In the genomic region with DNA sequence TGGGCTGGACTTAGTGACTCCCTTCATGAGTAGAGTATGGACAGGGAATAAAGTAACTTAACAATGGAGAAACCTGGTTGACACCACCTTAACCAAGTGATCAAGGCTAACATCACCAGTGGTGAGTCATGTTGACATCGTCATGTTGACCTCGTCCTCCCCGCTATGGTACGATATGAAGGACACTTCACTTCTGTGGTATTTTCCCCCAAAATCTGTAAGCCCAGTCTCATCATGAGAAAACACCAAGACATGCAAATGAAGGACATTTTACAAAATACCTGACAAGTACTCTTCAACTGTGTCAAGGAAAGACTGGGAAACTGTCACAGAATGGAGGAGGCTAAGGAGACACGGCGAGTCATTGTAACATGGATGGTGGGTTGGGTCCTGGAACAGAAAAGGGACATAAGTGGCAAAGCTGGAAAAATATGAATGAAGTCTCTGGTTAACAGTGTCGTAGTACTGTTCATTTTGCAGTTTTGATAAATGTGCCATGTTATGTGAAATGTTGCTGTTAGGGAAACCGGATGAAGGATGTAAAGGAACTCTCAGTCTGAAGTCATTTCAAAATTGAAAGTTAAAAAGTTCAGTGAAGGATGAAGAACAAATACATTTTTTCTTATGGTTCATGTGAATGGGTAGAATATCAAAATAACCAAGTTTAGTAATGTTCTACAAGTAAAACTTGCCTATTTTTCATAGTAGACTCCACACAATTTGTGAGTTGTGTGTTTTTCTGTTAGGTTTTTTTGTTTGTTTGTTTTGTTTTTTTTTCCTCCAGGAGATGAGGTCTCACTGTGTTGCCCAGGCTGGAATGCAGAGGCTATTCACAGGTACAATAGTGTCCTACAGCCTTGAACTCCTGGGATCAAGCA, we compare ENCODE assay signal across 8 cellular contexts.
DNase-seq lines count a peak whose midpoint lies in the region; ATAC-seq, FAIRE-seq and TF ChIP-seq lines count a peak whose summit lies in the region.

No MANE protein-coding gene starts in this region.

- no peak overlapping the region for H3K4me3 Mint-ChIP-seq in astrocyte (ENCODE audit: unreplicated experiment)

- ATAC-seq in GM19397 (IDR thresholded peaks at IDR 0.05; ENCODE audit: unreplicated experiment) (peak; percentile 76), HG03196 (IDR thresholded peaks at IDR 0.05; ENCODE audit: unreplicated experiment) (peak; percentile 86), left ventricle myocardium superior (no peak)

- no peak overlapping the region for H3K27ac Mint-ChIP-seq in astrocyte (ENCODE audit: unreplicated experiment)

- peaks cover 8% of the 10 kb centered on the region for H3K4me1 ChIP-seq in astrocyte (ENCODE audit: insufficient read depth, low read length)

- H3K4me2 ChIP-seq in astrocyte (ENCODE audit: low read length): peak overlapping the region; percentile 9

- peaks cover 25% of the 10 kb centered on the region for H4K20me1 ChIP-seq in astrocyte (ENCODE audit: insufficient read depth, low read length)

- peaks cover 6% of the 10 kb centered on the region for H3K36me3 Mint-ChIP-seq in astrocyte (ENCODE audit: low read depth, unreplicated experiment)

- TF ChIP-seq CTCF in D721Med (IDR thresholded peaks at IDR 0.05; ENCODE audit: insufficient read depth, missing control alignments): no peak
- TF ChIP-seq CTCF in astrocyte (IDR thresholded peaks at IDR 0.05; ENCODE audit: insufficient read depth, low read depth, low read length): no peak

- no peak overlapping the region for H3K4me3 ChIP-seq in astrocyte (ENCODE audit: insufficient read depth, low read depth, low read length)

- no peaks in the 10 kb centered on the region for H3K36me3 ChIP-seq in astrocyte (ENCODE audit: insufficient read depth, low read length)

- FAIRE-seq in D721Med (lab: Jason Lieb, UNC) (peak; percentile 64), astrocyte (lab: Jason Lieb, UNC) (no peak), HTR-8/SVneo (lab: Jason Lieb, UNC) (no peak)

- peaks cover 19% of the 10 kb centered on the region for H3K79me2 ChIP-seq in astrocyte (ENCODE audit: insufficient read depth, low read length)

- intact Hi-C loops in left ventricle myocardium superior (cut with micrococcal nuclease): no loop called here

- no peak for DNase-seq in D721Med (ENCODE audit: insufficient read length, low spot score)
- peak; percentile 54 for DNase-seq in astrocyte (ENCODE audit: low read depth)
- no peak for DNase-seq in HTR-8/SVneo (ENCODE audit: insufficient read length, low spot score)
- DNase-seq in germinal center (ENCODE audit: low spot score): no peak
- no peak for DNase-seq in putamen (ENCODE audit: low spot score)
- DNase-seq in left ventricle myocardium superior: no peak

- H3K27ac ChIP-seq in astrocyte (ENCODE audit: low read depth, low read length): peak overlapping the region; percentile 13

- no peaks in the 10 kb centered on the region for H3K27me3 Mint-ChIP-seq in astrocyte (ENCODE audit: low read depth, unreplicated experiment)

- H3K9me3 ChIP-seq in astrocyte (ENCODE audit: insufficient read depth, low read depth, low read length): no peaks in the 10 kb centered on the region

- no peak overlapping the region for H2AFZ ChIP-seq in astrocyte (ENCODE audit: low read depth, low read length)

- H3K9me3 Mint-ChIP-seq in astrocyte (ENCODE audit: unreplicated experiment): no peaks in the 10 kb centered on the region

- H3K27me3 ChIP-seq in astrocyte (ENCODE audit: insufficient read depth, low read length): no peaks in the 10 kb centered on the region

- peaks cover 31% of the 10 kb centered on the region for H3K4me1 Mint-ChIP-seq in astrocyte (ENCODE audit: low read depth, unreplicated experiment)

- no peak overlapping the region for H3K9ac ChIP-seq in astrocyte (ENCODE audit: low read length)
